8 cellular contexts compared by ENCODE assay signal in genomic region chr2:170972508-170973224, GRCh38. TPM values are rescaled to one million over a fixed set of nuclear protein-coding genes. Genes with fewer than 3 reads are reported as not detected.
A peak's percentile ranks its signal among the peaks of the same experiment; 100 is the strongest.
DNase-seq lines count a peak whose midpoint lies in the region; ATAC-seq and TF ChIP-seq lines count a peak whose summit lies in the region.

No MANE protein-coding gene starts in this region.

- H3K27ac Mint-ChIP-seq in MCF 10A (ENCODE audit: low read depth, unreplicated experiment), result peak overlapping the region; percentile 19
- peak overlapping the region; percentile 83 for H3K27ac Mint-ChIP-seq in neural crest cell (ENCODE audit: unreplicated experiment)

- POLR2A ChIA-PET in MCF 10A (lab: Yijun Ruan, JAX), result interaction anchor here (0.6 to 1.3 kb wide), 8 partner anchors 9 to 609 kb away, joined by 3 to 5 read pairs (median 4); partner anchors contain the start of genes GORASP2 and METTL8

- ATAC-seq in HG02970 (IDR thresholded peaks at IDR 0.05; ENCODE audit: low FRiP score, unreplicated experiment) (no peak), GM21723 (IDR thresholded peaks at IDR 0.05; ENCODE audit: unreplicated experiment) (no peak)

- no peak overlapping the region for H3K27ac ChIP-seq in MM.1S (ENCODE audit: low read length)

- H3K4me1 Mint-ChIP-seq in MCF 10A (ENCODE audit: insufficient read depth, unreplicated experiment), result no peaks in the 10 kb centered on the region
- H3K4me1 Mint-ChIP-seq in neural crest cell, result peaks cover 18% of the 10 kb centered on the region

- no peaks in the 10 kb centered on the region for H3K9me3 ChIP-seq in MM.1S (replicated peaks; ENCODE audit: insufficient read depth, low read length)

- no peaks in the 10 kb centered on the region for H3K4me1 ChIP-seq in MM.1S (ENCODE audit: low read length)

- no peaks in the 10 kb centered on the region for H3K36me3 ChIP-seq in MM.1S (replicated peaks; ENCODE audit: insufficient read depth, low read length)

- H3K79me2 ChIP-seq in MM.1S (ENCODE audit: low read length), result no peaks in the 10 kb centered on the region

- peaks cover 6% of the 10 kb centered on the region; the same call in 1 of the 2 replicates for H3F3A ChIP-seq in MM.1S (ENCODE audit: insufficient read depth, low read length)

- H3K9ac ChIP-seq in MM.1S (ENCODE audit: low read length), result peak overlapping the region; percentile 47; the same call in 1 of the 2 replicates

- H3K9me3 Mint-ChIP-seq in MCF 10A (ENCODE audit: unreplicated experiment) (no peaks in the 10 kb centered on the region), neural crest cell (no peaks in the 10 kb centered on the region)

- H3K4me3 ChIP-seq in GM12865 (ENCODE audit: low read depth, low read length), result peak overlapping the region; percentile 54
- H3K4me3 ChIP-seq in MM.1S (ENCODE audit: low read length), result peak overlapping the region; percentile 49

- CTCF ChIA-PET in MCF 10A (lab: Yijun Ruan, JAX), result interaction anchor here (0.6 to 4.2 kb wide), 24 partner anchors 10 to 739 kb away, joined by 3 to 22 read pairs (median 4); partner anchors contain the start of gene GORASP2

- H3K36me3 Mint-ChIP-seq in MCF 10A (ENCODE audit: insufficient read depth, unreplicated experiment), result peaks cover 13% of the 10 kb centered on the region
- peaks cover 2% of the 10 kb centered on the region for H3K36me3 Mint-ChIP-seq in neural crest cell (ENCODE audit: low read depth)

- no peaks in the 10 kb centered on the region for H4K20me1 ChIP-seq in MM.1S (ENCODE audit: insufficient read depth, low read length)

- peak overlapping the region; percentile 54 for H2AFZ ChIP-seq in MM.1S (ENCODE audit: low read length)

- intact Hi-C loops in MCF 10A (cut with micrococcal nuclease), result loop anchor here (1.0 to 2.0 kb wide), 3 partner anchors 187 to 460 kb away; partner anchors contain the start of gene METTL8

- H3K27me3 ChIP-seq in MM.1S (replicated peaks; ENCODE audit: insufficient read depth, low read length), result no peaks in the 10 kb centered on the region

- no peaks in the 10 kb centered on the region for H3K27me3 Mint-ChIP-seq in MCF 10A (ENCODE audit: insufficient read depth, unreplicated experiment)
- peaks cover 6% of the 10 kb centered on the region for H3K27me3 Mint-ChIP-seq in neural crest cell (ENCODE audit: low read depth)

- H3K4me3 Mint-ChIP-seq in MCF 10A (ENCODE audit: unreplicated experiment) (peak overlapping the region; percentile 71), neural crest cell (peak overlapping the region; percentile 85)

- TF ChIP-seq CTCF in GM12865 (IDR thresholded peaks at IDR 0.05; ENCODE audit: insufficient read depth, low read depth, low read length, missing control alignments) (no peak), MM.1S (IDR thresholded peaks at IDR 0.05; ENCODE audit: low read length) (no peak), MCF 10A (IDR thresholded peaks at IDR 0.05; ENCODE audit: unreplicated experiment) (no peak), neural crest cell (conservative IDR thresholded peaks at IDR 0.05) (no peak)

- DNase-seq in GM12865 (ENCODE audit: low read depth), result no peak
- peak; percentile 5 for DNase-seq in MM.1S
- DNase-seq in MCF 10A (ENCODE audit: unreplicated experiment), result peak; percentile 5
- DNase-seq in neural crest cell (ENCODE audit: low read depth, low spot score), result no peak
- no peak for DNase-seq in HPDE6-E6E7 (ENCODE audit: extremely low spot score)
- DNase-seq in NCI-H187 (lab: John Stamatoyannopoulos, UW), result no peak

- BruUV-seq in MCF 10A (replicated peaks; lab: Mats Ljungman, UMichigan), result no TSS peak

- H3K9me2 ChIP-seq in MM.1S (replicated peaks; ENCODE audit: insufficient read depth, low read length), result no peaks in the 10 kb centered on the region

- H3K4me2 ChIP-seq in MM.1S (ENCODE audit: low read depth, low read length), result peak overlapping the region; percentile 100

RNA-seq across cellular contexts. Expression of gene GORASP2, which starts 43.6 kb away (rescaled TPM):
- total RNA-seq in MCF 10A (2022) (140 and 168 TPM in 2 replicates), neural crest cell (71.3 and 71.4 TPM in 2 replicates)

Comparison
In these comparisons a context has a peak if more than half of its experiments do, and no peak if none do; other contexts are left out.
1. DNase-seq: peak in MM.1S (single experiment) and MCF 10A (single experiment); none in GM12865 (single experiment), neural crest cell (single experiment), HPDE6-E6E7 (single experiment) and NCI-H187 (0 of 2).